ENCODE assay signal across 19 cellular contexts in the genomic region with DNA sequence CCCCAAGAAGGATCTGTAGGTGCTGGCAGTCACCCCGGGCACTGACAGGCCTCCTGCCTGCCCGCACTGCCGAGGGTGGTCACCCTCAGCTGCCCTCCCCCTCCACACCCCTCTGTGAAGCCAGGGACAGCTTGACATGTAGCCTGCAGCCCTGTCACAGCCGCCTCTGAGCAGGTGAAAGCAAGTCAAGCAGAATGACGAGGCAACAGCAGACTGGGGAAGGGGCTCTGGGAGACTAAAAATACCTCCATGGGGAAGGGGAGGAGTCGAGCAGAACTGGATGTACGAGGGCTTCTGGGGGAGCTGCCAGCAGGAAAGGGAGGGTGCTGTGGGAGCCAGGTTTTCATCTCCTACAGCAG.
DNase-seq lines count a peak whose midpoint lies in the region; ATAC-seq and TF ChIP-seq lines count a peak whose summit lies in the region.
"Had no signal": no experiment of that assay in that cellular context is flagged by ENCODE, and none has a peak within 500 bp of the region (broad histone marks: within the 10 kb centered on the region; RNA-seq: fewer than 3 reads in every experiment).

No MANE protein-coding gene starts in this region.

- H3K27ac ChIP-seq in gastroesophageal sphincter (peak overlapping the region in 3 of 4 donors; percentile 34 to 73 (median 71)), testis (peak overlapping the region; percentile 65 to 74)
- H3K27ac ChIP-seq: esophagus squamous epithelium, neutrophil, suprapubic skin, WERI-Rb-1 had no signal

- 0 to 23% methylated on average over 1 to 2 of the region's 7 CpGs for WGBS in gastroesophageal sphincter (ENCODE audit: low coverage in 1 of 2), 2 donors
- WGBS in testis, 2 donors = 29 to 35% methylated on average over 7 of the region's 7 CpGs

- ATAC-seq in activated B cell treated with CpG ODN at 0.5 μM for 24 hours (ENCODE audit: low read depth) = no peak
- ATAC-seq in gastroesophageal sphincter = peak; percentile 17
- no peak for ATAC-seq in natural killer cell treated with Interleukin-12 subunit alpha and Interleukin-12 subunit beta and Interleukin-15 and Interleukin-18, amount 100 ng/mL, for 72 hours
- ATAC-seq: activated naive CD4-positive, alpha-beta T cell treated with anti-CD3 and anti-CD28 coated beads, Interleukin-2, amount 50 U/mL, for 72 hours had no signal

- H3K36me3 ChIP-seq in gastroesophageal sphincter (no peaks in the 10 kb centered on the region), testis (ENCODE audit: low read depth, missing control alignments) (no peaks in the 10 kb centered on the region)
- H3K36me3 ChIP-seq: esophagus squamous epithelium, neutrophil, suprapubic skin, WERI-Rb-1 had no signal

- CTCF ChIA-PET in activated B cell treated with CpG ODN at 0.5 μM for 24 hours (lab: Charles Lee) = no interaction called here

- H3K4me3 Mint-ChIP-seq in activated B cell treated with CpG ODN at 0.5 μM for 24 hours (peak overlapping the region; percentile 19), endothelial cell (ENCODE audit: unreplicated experiment) (no peak overlapping the region)
- H3K4me3 Mint-ChIP-seq in natural killer cell treated with Interleukin-12 subunit alpha and Interleukin-12 subunit beta and Interleukin-15 and Interleukin-18, amount 100 ng/mL, for 72 hours = peak overlapping the region; percentile 85
- H3K4me3 Mint-ChIP-seq: activated CD4-positive, alpha-beta memory T cell treated with anti-CD3 and anti-CD28 coated beads for 36 hours; activated T-cell treated with anti-CD3 and anti-CD28 coated beads, Interleukin-2, amount 50 U/mL, for 24 hours had no signal

- H3K27me3 ChIP-seq in gastroesophageal sphincter (no peaks in the 10 kb centered on the region), testis (no peaks in the 10 kb centered on the region)
- H3K27me3 ChIP-seq: esophagus squamous epithelium, suprapubic skin had no signal

- H3K36me3 Mint-ChIP-seq in activated B cell treated with CpG ODN at 0.5 μM for 24 hours (ENCODE audit: low read depth) = peaks cover 16% of the 10 kb centered on the region
- H3K36me3 Mint-ChIP-seq in natural killer cell treated with Interleukin-12 subunit alpha and Interleukin-12 subunit beta and Interleukin-15 and Interleukin-18, amount 100 ng/mL, for 72 hours = no peaks in the 10 kb centered on the region
- no peaks in the 10 kb centered on the region for H3K36me3 Mint-ChIP-seq in endothelial cell (ENCODE audit: low read depth, unreplicated experiment)
- H3K36me3 Mint-ChIP-seq: activated CD4-positive, alpha-beta memory T cell treated with anti-CD3 and anti-CD28 coated beads for 36 hours; activated naive CD4-positive, alpha-beta T cell treated with anti-CD3 and anti-CD28 coated beads, Interleukin-2, amount 50 U/mL, for 72 hours had no signal

- POLR2A ChIA-PET in activated B cell treated with CpG ODN at 0.5 μM for 24 hours (lab: Charles Lee) = interaction anchor here (2.3 kb wide), 1 partner anchor 197 kb away, joined by 7 read pairs; no protein-coding TSS in a partner anchor

- intact Hi-C loops in activated B cell treated with CpG ODN at 0.5 μM for 24 hours (cut with micrococcal nuclease) = loop anchor here (5.0 to 10.0 kb wide), 2 partner anchors 71 to 201 kb away; no protein-coding TSS in a partner anchor
- intact Hi-C loops in testis (cut with DNase I; ENCODE audit: low total_unique reads) = no loop called here

- TF ChIP-seq CTCF in activated B cell treated with CpG ODN at 0.5 μM for 24 hours (IDR thresholded peaks at IDR 0.05) (no peak), gastroesophageal sphincter (IDR thresholded peaks at IDR 0.05) (no peak), testis (IDR thresholded peaks at IDR 0.05) (no peak), endothelial cell (IDR thresholded peaks at IDR 0.05; ENCODE audit: unreplicated experiment) (no peak)

- TF ChIP-seq EP300 in gastroesophageal sphincter (IDR thresholded peaks at IDR 0.05) = no peak

- peaks cover 0 to 39% (median 4%) of the 10 kb centered on the region in 3 donors for H3K4me1 ChIP-seq in gastroesophageal sphincter
- peaks cover 20% of the 10 kb centered on the region for H3K4me1 ChIP-seq in testis

- H3K4me3 ChIP-seq in gastroesophageal sphincter = no peak overlapping the region
- H3K4me3 ChIP-seq in testis = no peak overlapping the region
- H3K4me3 ChIP-seq: esophagus squamous epithelium, suprapubic skin had no signal

- H3K9me3 Mint-ChIP-seq in activated B cell treated with CpG ODN at 0.5 μM for 24 hours = no peaks in the 10 kb centered on the region
- no peaks in the 10 kb centered on the region for H3K9me3 Mint-ChIP-seq in natural killer cell treated with Interleukin-12 subunit alpha and Interleukin-12 subunit beta and Interleukin-15 and Interleukin-18, amount 100 ng/mL, for 72 hours
- no peaks in the 10 kb centered on the region for H3K9me3 Mint-ChIP-seq in endothelial cell (ENCODE audit: unreplicated experiment)
- H3K9me3 Mint-ChIP-seq: activated CD4-positive, alpha-beta memory T cell treated with anti-CD3 and anti-CD28 coated beads for 36 hours; activated naive CD4-positive, alpha-beta T cell treated with anti-CD3 and anti-CD28 coated beads, Interleukin-2, amount 50 U/mL, for 72 hours; activated T-cell treated with anti-CD3 and anti-CD28 coated beads, Interleukin-2, amount 50 U/mL, for 24 hours had no signal

- TF ChIP-seq POLR2A in gastroesophageal sphincter (IDR thresholded peaks at IDR 0.05) (no peak), testis (IDR thresholded peaks at IDR 0.05) (no peak)

- peaks cover 57% of the 10 kb centered on the region for H3K4me1 Mint-ChIP-seq in activated B cell treated with CpG ODN at 0.5 μM for 24 hours
- peaks cover 50 to 65% of the 10 kb centered on the region in 2 donors for H3K4me1 Mint-ChIP-seq in natural killer cell treated with Interleukin-12 subunit alpha and Interleukin-12 subunit beta and Interleukin-15 and Interleukin-18, amount 100 ng/mL, for 72 hours (ENCODE audit: low read depth in 2 of 2)
- peaks cover 2% of the 10 kb centered on the region for H3K4me1 Mint-ChIP-seq in endothelial cell (ENCODE audit: unreplicated experiment)

- H3K9me3 ChIP-seq in gastroesophageal sphincter (no peaks in the 10 kb centered on the region), testis (no peaks in the 10 kb centered on the region)
- H3K9me3 ChIP-seq: esophagus squamous epithelium, neutrophil, suprapubic skin had no signal

- DNase-seq in activated B cell treated with CpG ODN at 0.5 μM for 24 hours = no peak
- no peak for DNase-seq in natural killer cell treated with Interleukin-12 subunit alpha and Interleukin-12 subunit beta and Interleukin-15 and Interleukin-18, amount 100 ng/mL, for 72 hours (ENCODE audit: low spot score)
- DNase-seq in testis = peak; percentile 33
- DNase-seq in endothelial cell (ENCODE audit: low spot score) = no peak
- no peak for DNase-seq in NCI-H748 treated with DMSO at 0.1 percent for 48 hours (lab: John Stamatoyannopoulos, UW)
- no peak for DNase-seq in AG08395 (ENCODE audit: low spot score)
- no peak for DNase-seq in NCI-H1417 treated with DMSO at 0.1 percent for 48 hours (lab: John Stamatoyannopoulos, UW)
- DNase-seq: activated CD4-positive, alpha-beta memory T cell treated with anti-CD3 and anti-CD28 coated beads for 36 hours; activated T-cell treated with anti-CD3 and anti-CD28 coated beads, Interleukin-2, amount 50 U/mL, for 24 hours; esophagus squamous epithelium; NCI-H1105; NCI-H526 treated with DMSO at 0.1 percent for 48 hours; SHP77; stimulated activated CD4-positive, alpha-beta T cell treated with anti-CD3 and anti-CD28 coated beads, Interleukin-4, amount 100 ng/mL, for 1 hour; WERI-Rb-1 had no signal

- no peak overlapping the region for H3K27ac Mint-ChIP-seq in activated B cell treated with CpG ODN at 0.5 μM for 24 hours
- peak overlapping the region; percentile 56 to 93 for H3K27ac Mint-ChIP-seq in natural killer cell treated with Interleukin-12 subunit alpha and Interleukin-12 subunit beta and Interleukin-15 and Interleukin-18, amount 100 ng/mL, for 72 hours
- no peak overlapping the region for H3K27ac Mint-ChIP-seq in endothelial cell (ENCODE audit: unreplicated experiment)
- H3K27ac Mint-ChIP-seq: activated CD4-positive, alpha-beta memory T cell treated with anti-CD3 and anti-CD28 coated beads for 36 hours; activated naive CD4-positive, alpha-beta T cell treated with anti-CD3 and anti-CD28 coated beads, Interleukin-2, amount 50 U/mL, for 72 hours; activated T-cell treated with anti-CD3 and anti-CD28 coated beads, Interleukin-2, amount 50 U/mL, for 24 hours had no signal

- H3K27me3 Mint-ChIP-seq in activated B cell treated with CpG ODN at 0.5 μM for 24 hours (no peaks in the 10 kb centered on the region), endothelial cell (ENCODE audit: unreplicated experiment) (no peaks in the 10 kb centered on the region)
- peaks cover 0 to 7% of the 10 kb centered on the region in 2 donors for H3K27me3 Mint-ChIP-seq in natural killer cell treated with Interleukin-12 subunit alpha and Interleukin-12 subunit beta and Interleukin-15 and Interleukin-18, amount 100 ng/mL, for 72 hours
- H3K27me3 Mint-ChIP-seq: activated CD4-positive, alpha-beta memory T cell treated with anti-CD3 and anti-CD28 coated beads for 36 hours; activated T-cell treated with anti-CD3 and anti-CD28 coated beads, Interleukin-2, amount 50 U/mL, for 24 hours had no signal

Comparison
In these comparisons a context has a peak if more than half of its experiments do, and no peak if none do; other contexts are left out.
1. H3K27ac Mint-ChIP-seq: peak in natural killer cell treated with Interleukin-12 subunit alpha and Interleukin-12 subunit beta and Interleukin-15 and Interleukin-18, amount 100 ng/mL, for 72 hours (2 of 2); none in activated B cell treated with CpG ODN at 0.5 μM for 24 hours (single experiment) and endothelial cell (single experiment).